ENCODE assay signal across 1 cellular context in the genomic region with DNA sequence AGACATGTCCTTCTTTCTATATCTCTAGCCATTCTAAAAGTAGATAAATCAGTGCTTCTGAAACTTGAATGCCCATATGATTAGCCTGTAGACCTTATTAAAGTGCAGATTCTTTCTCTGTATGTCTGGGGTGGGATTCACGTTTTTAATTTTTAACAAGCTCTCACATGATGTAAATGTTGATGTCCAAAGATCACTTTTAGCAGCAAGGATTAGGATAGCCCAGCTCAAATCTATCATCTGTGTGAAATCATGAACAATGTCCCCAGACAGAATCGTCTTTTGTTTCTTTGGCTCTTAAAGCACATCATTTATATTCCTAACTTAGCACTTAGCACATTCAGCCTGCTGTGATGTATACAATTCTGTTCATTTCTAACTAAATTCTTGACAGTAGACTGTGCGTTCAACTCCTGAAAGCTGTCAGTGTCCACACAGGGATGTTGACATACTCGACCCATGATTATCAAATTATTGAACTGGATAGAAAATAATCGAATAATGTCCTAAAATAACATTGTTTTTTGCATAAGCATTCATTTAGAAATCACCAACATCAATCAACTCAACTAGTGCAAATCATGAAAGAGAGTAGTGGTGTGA.
TF ChIP-seq lines count a peak whose summit lies in the region.

No MANE protein-coding gene starts in this region.

TF ChIP-seq in HepG2, 621 proteins besides CTCF, POLR2A, EP300 and RAD21:
- TF ChIP-seq MXI1 (IDR thresholded peaks at IDR 0.05; ENCODE audit: borderline replicate concordance, low read depth, low read length): no peak
- no peak for TF ChIP-seq GTF3A (CRISPR knock-in tag; conservative IDR thresholded peaks at IDR 0.05)
- TF ChIP-seq ZFYVE20 (CRISPR knock-in tag; IDR thresholded peaks at IDR 0.05; ENCODE audit: borderline replicate concordance, low read depth): no peak
- TF ChIP-seq, protein P1, sequence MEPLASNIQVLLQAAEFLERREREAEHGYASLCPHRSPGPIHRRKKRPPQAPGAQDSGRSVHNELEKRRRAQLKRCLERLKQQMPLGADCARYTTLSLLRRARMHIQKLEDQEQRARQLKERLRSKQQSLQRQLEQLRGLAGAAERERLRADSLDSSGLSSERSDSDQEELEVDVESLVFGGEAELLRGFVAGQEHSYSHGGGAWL (CRISPR knock-in tag; IDR thresholded peaks at IDR 0.05): no peak
- no peak for TF ChIP-seq ZNF296 (CRISPR knock-in tag; conservative IDR thresholded peaks at IDR 0.05)
- TF ChIP-seq ZNF800 (CRISPR knock-in tag; IDR thresholded peaks at IDR 0.05): no peak
- TF ChIP-seq, protein P2, sequence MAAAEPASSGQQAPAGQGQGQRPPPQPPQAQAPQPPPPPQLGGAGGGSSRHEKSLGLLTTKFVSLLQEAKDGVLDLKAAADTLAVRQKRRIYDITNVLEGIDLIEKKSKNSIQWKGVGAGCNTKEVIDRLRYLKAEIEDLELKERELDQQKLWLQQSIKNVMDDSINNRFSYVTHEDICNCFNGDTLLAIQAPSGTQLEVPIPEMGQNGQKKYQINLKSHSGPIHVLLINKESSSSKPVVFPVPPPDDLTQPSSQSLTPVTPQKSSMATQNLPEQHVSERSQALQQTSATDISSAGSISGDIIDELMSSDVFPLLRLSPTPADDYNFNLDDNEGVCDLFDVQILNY (CRISPR knock-in tag; conservative IDR thresholded peaks at IDR 0.05): no peak
- no peak for TF ChIP-seq ZNF337 (CRISPR knock-in tag; IDR thresholded peaks at IDR 0.05; ENCODE audit: borderline replicate concordance, low read depth)
- TF ChIP-seq FOXA1 (IDR thresholded peaks at IDR 0.05): no peak
- TF ChIP-seq FOXA1 (CRISPR knock-in tag; IDR thresholded peaks at IDR 0.05): no peak
- peak; percentile 71 for TF ChIP-seq HNF4A (CRISPR knock-in tag; IDR thresholded peaks at IDR 0.05)
- peak; percentile 46 for TF ChIP-seq PAXIP1 (CRISPR knock-in tag; conservative IDR thresholded peaks at IDR 0.05)
- TF ChIP-seq, protein P3, sequence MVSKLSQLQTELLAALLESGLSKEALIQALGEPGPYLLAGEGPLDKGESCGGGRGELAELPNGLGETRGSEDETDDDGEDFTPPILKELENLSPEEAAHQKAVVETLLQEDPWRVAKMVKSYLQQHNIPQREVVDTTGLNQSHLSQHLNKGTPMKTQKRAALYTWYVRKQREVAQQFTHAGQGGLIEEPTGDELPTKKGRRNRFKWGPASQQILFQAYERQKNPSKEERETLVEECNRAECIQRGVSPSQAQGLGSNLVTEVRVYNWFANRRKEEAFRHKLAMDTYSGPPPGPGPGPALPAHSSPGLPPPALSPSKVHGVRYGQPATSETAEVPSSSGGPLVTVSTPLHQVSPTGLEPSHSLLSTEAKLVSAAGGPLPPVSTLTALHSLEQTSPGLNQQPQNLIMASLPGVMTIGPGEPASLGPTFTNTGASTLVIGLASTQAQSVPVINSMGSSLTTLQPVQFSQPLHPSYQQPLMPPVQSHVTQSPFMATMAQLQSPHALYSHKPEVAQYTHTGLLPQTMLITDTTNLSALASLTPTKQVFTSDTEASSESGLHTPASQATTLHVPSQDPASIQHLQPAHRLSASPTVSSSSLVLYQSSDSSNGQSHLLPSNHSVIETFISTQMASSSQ (IDR thresholded peaks at IDR 0.05; ENCODE audit: low read depth): 0 out of 2 replicates have a peak, but pooled peaks have one; percentile 30
- TF ChIP-seq, protein P3 (CRISPR knock-in tag; IDR thresholded peaks at IDR 0.05; ENCODE audit: borderline replicate concordance): no peak; the same call in 1 of the 2 replicates
- TF ChIP-seq NFKBIZ (CRISPR knock-in tag; IDR thresholded peaks at IDR 0.05): no peak
- no peak for TF ChIP-seq YEATS4 (CRISPR knock-in tag; IDR thresholded peaks at IDR 0.05; ENCODE audit: borderline replicate concordance)
- TF ChIP-seq ZNF264 (CRISPR knock-in tag; IDR thresholded peaks at IDR 0.05): no peak
- TF ChIP-seq, protein P4, sequence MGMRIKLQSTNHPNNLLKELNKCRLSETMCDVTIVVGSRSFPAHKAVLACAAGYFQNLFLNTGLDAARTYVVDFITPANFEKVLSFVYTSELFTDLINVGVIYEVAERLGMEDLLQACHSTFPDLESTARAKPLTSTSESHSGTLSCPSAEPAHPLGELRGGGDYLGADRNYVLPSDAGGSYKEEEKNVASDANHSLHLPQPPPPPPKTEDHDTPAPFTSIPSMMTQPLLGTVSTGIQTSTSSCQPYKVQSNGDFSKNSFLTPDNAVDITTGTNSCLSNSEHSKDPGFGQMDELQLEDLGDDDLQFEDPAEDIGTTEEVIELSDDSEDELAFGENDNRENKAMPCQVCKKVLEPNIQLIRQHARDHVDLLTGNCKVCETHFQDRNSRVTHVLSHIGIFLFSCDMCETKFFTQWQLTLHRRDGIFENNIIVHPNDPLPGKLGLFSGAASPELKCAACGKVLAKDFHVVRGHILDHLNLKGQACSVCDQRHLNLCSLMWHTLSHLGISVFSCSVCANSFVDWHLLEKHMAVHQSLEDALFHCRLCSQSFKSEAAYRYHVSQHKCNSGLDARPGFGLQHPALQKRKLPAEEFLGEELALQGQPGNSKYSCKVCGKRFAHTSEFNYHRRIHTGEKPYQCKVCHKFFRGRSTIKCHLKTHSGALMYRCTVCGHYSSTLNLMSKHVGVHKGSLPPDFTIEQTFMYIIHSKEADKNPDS (CRISPR knock-in tag; IDR thresholded peaks at IDR 0.05): no peak
- peak; percentile 12; the same call in 1 of the 2 replicates for TF ChIP-seq SOX5 (CRISPR knock-in tag; IDR thresholded peaks at IDR 0.05; ENCODE audit: borderline replicate concordance)
- no peak for TF ChIP-seq ZNF713 (CRISPR knock-in tag; IDR thresholded peaks at IDR 0.05)
